Comparison of ENCODE assay signal across 22 cellular contexts in the genomic region with DNA sequence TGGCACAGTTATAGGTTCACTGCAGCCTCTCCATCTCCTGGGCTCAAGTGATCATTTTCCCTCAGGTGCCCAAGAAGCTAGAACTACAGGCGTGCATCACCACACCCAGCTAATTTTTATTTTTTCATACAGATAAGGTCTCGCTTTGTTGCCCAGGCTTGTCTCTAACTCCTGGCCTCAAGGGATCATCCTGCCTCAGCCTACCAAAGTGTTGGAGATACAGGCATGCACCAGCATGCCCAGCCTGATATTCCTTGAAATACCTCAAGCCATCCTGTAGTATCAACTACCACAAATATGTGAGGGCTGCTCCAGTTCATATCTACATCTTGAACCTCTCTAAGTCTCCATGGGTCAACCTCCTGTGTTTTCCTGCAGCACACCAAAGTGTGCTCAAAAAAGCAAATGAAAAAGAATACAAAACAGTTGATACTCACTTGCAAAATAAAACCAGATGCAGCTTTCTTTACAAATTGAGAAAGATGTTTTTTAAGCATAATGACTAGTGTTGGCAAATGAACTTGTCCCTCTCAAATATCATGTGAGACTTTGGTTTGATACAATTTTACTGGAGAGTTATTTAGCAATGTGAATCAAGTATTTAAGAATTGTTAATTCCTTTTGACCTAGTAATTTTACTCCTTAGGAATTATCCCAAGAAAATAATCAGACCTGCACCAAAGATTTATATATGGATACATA.
"Had no signal": no experiment of that assay in that cellular context is flagged by ENCODE, and none has a peak within 500 bp of the region (broad histone marks: within the 10 kb centered on the region; RNA-seq: fewer than 3 reads in every experiment).

No MANE protein-coding gene starts in this region.

- DNase-seq: activated CD4-positive, CD25-positive, alpha-beta regulatory T cell treated with anti-CD3 and anti-CD28 coated beads, Interleukin-2, amount 50 U/mL, for 72 hours; activated T-cell treated with anti-CD3 and anti-CD28 coated beads, Interleukin-2, amount 50 U/mL, for 1 hour; amniotic stem cell; glutamatergic neuron; left ventricle myocardium inferior; midbrain; natural killer cell; retina; spleen; stimulated activated CD4-positive, alpha-beta T cell treated with anti-CD3 and anti-CD28 coated beads, Interleukin-4, amount 100 ng/mL, for 1 hour; stimulated activated naive CD4-positive, alpha-beta T cell; T-helper 1 cell; upper lobe of right lung; WERI-Rb-1 had no signal

- H3K4me3 Mint-ChIP-seq: activated naive CD8-positive, alpha-beta T cell; activated T-helper 17 cell treated with anti-CD3 and anti-CD28 coated beads, Interleukin-2, amount 50 U/mL, for 72 hours; natural killer cell had no signal

- H3K36me3 ChIP-seq: breast epithelium, left ventricle myocardium inferior, spleen, upper lobe of right lung, WERI-Rb-1 had no signal

- ATAC-seq: activated T-helper 17 cell treated with anti-CD3 and anti-CD28 coated beads, Interleukin-2, amount 50 U/mL, for 72 hours; natural killer cell; upper lobe of right lung had no signal

- H3K27me3 ChIP-seq: breast epithelium, hepatocyte, spleen, upper lobe of right lung had no signal

- H3K9me3 Mint-ChIP-seq: activated T-helper 17 cell treated with anti-CD3 and anti-CD28 coated beads, Interleukin-2, amount 50 U/mL, for 72 hours; natural killer cell had no signal

- FAIRE-seq: TTC549 had no signal

- H3K4me1 Mint-ChIP-seq: activated T-helper 17 cell treated with anti-CD3 and anti-CD28 coated beads, Interleukin-2, amount 50 U/mL, for 72 hours; natural killer cell had no signal

- H3K27ac Mint-ChIP-seq: activated naive CD8-positive, alpha-beta T cell; activated T-helper 17 cell treated with anti-CD3 and anti-CD28 coated beads, Interleukin-2, amount 50 U/mL, for 72 hours; natural killer cell; progenitor cell of endocrine pancreas had no signal

- H3K4me3 ChIP-seq: breast epithelium, coronary artery, hepatocyte, left ventricle myocardium inferior, spleen, upper lobe of right lung had no signal

- H3K27ac ChIP-seq: coronary artery, epithelial cell of prostate, hepatocyte, upper lobe of right lung, WERI-Rb-1 had no signal

- H3K27me3 Mint-ChIP-seq: progenitor cell of endocrine pancreas had no signal

- H3K36me3 Mint-ChIP-seq: activated naive CD8-positive, alpha-beta T cell; natural killer cell had no signal

- H3K9me3 ChIP-seq: breast epithelium, left ventricle myocardium inferior, spleen, upper lobe of right lung had no signal
